17 cellular contexts compared by ENCODE assay signal in the genomic region with DNA sequence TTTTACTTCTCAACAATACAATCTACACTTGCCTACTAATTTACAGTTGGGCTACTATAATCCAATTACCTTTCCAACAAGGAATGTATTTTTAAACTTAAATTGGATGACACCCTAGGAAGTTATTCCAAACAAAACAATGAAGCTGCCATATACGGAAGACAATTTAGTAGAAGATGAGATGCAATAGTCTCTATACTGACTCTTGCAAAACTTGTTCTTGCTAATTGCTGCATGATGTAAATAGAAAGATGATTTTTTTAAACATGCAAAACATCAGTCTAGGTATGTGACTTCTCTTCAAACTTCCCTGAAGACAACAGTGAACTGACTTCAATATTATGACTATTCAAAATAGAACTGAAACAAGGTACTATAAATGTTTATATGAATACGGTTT. TPM values are rescaled to one million over a fixed set of nuclear protein-coding genes. Genes with fewer than 3 reads are reported as not detected.
DNase-seq lines count a peak whose midpoint lies in the region; ATAC-seq and TF ChIP-seq lines count a peak whose summit lies in the region.
"Had no signal": no experiment of that assay in that cellular context is flagged by ENCODE, and none has a peak within 500 bp of the region (broad histone marks: within the 10 kb centered on the region; RNA-seq: fewer than 3 reads in every experiment).

No MANE protein-coding gene starts in this region.

- no peaks in the 10 kb centered on the region for H3K36me3 Mint-ChIP-seq in MCF 10A (ENCODE audit: insufficient read depth, unreplicated experiment)
- H3K36me3 Mint-ChIP-seq in CD14-positive monocyte = no peaks in the 10 kb centered on the region
- H3K36me3 Mint-ChIP-seq in T-cell = no peaks in the 10 kb centered on the region

- no peak for TF ChIP-seq POLR2A in body of pancreas (IDR thresholded peaks at IDR 0.05)
- TF ChIP-seq POLR2A in transverse colon (IDR thresholded peaks at IDR 0.05) = no peak

- peak; percentile 49 for ATAC-seq in HG02885 (IDR thresholded peaks at IDR 0.05; ENCODE audit: poor library complexity, unreplicated experiment)
- ATAC-seq in body of pancreas = no peak
- no peak for ATAC-seq in T-cell (replicated peaks in 1 of 4)
- ATAC-seq: activated CD8-positive, alpha-beta T cell treated with anti-CD3 and anti-CD28 coated beads for 36 hours had no signal

- peak overlapping the region; percentile 23 for H3K27ac Mint-ChIP-seq in MCF 10A (ENCODE audit: low read depth, unreplicated experiment)
- no peak overlapping the region for H3K27ac Mint-ChIP-seq in CD14-positive monocyte
- peak overlapping the region in 1 of 2 donors; percentile 1 for H3K27ac Mint-ChIP-seq in T-cell

- in situ Hi-C loops in mammary epithelial cell (cut with MboI; ENCODE audit: low sequenced_read_pairs in 2 of 2) (no loop called here), transverse colon (cut with MboI; ENCODE audit: low pct_ligation_motif_present in 1 of 4, low pct_unique_long_range_greater_than_20kb in 1 of 4, low sequenced_read_pairs in 3 of 4) (no loop called here)

- H3K9ac ChIP-seq in mammary epithelial cell (ENCODE audit: insufficient read depth, low read length) = no peak overlapping the region

- H3K36me3 ChIP-seq in mammary epithelial cell (ENCODE audit: insufficient read depth, low read length) (peaks cover 2% of the 10 kb centered on the region), body of pancreas (replicated peaks in 1 of 2; ENCODE audit: insufficient read depth in 1 of 2, low read depth in 2 of 2) (no peaks in the 10 kb centered on the region), transverse colon (no peaks in the 10 kb centered on the region)
- H3K36me3 ChIP-seq: vagina had no signal

- H3K27me3 Mint-ChIP-seq in MCF 10A (ENCODE audit: insufficient read depth, unreplicated experiment) = no peaks in the 10 kb centered on the region
- H3K27me3 Mint-ChIP-seq in CD14-positive monocyte (ENCODE audit: low read depth in 3 of 3) = no peaks in the 10 kb centered on the region
- H3K27me3 Mint-ChIP-seq in T-cell = no peaks in the 10 kb centered on the region
- H3K27me3 Mint-ChIP-seq: activated CD8-positive, alpha-beta T cell treated with anti-CD3 and anti-CD28 coated beads for 36 hours had no signal

- no peak for TF ChIP-seq EP300 in transverse colon (IDR thresholded peaks at IDR 0.05; ENCODE audit: low read depth)

- H3K9me3 ChIP-seq in mammary epithelial cell (replicated peaks; ENCODE audit: insufficient read depth, low read length) (no peaks in the 10 kb centered on the region), body of pancreas (no peaks in the 10 kb centered on the region), transverse colon (no peaks in the 10 kb centered on the region)
- H3K9me3 ChIP-seq: vagina had no signal

- H4K20me1 ChIP-seq in mammary epithelial cell (ENCODE audit: insufficient read depth, low read length) = no peaks in the 10 kb centered on the region

- H3K4me1 Mint-ChIP-seq in MCF 10A (ENCODE audit: insufficient read depth, unreplicated experiment) = peaks cover 6% of the 10 kb centered on the region
- H3K4me1 Mint-ChIP-seq in CD14-positive monocyte = peaks cover 40% of the 10 kb centered on the region
- H3K4me1 Mint-ChIP-seq in T-cell = peaks cover 54 to 58% (median 56%) of the 10 kb centered on the region in 3 donors

- WGBS in mammary epithelial cell (ENCODE audit: low coverage, missing lambda C conversion rate) = 35% methylated on average over 2 of the region's 2 CpGs
- WGBS in body of pancreas, 2 donors = 19 to 37% methylated on average over 2 of the region's 2 CpGs
- WGBS in transverse colon (ENCODE audit: low coverage in 1 of 2), 2 donors = 23 to 38% methylated on average over 2 of the region's 2 CpGs

- intact Hi-C loops in MCF 10A (cut with micrococcal nuclease) = loop anchor here (5.0 kb wide), 1 partner anchor 88 kb away; a partner anchor contains a TSS
- intact Hi-C loops in mammary epithelial cell (cut with micrococcal nuclease) = no loop called here
- intact Hi-C loops in body of pancreas (cut with DNase I) = no loop called here
- intact Hi-C loops in transverse colon (cut with DNase I; ENCODE audit: low total_unique reads) = no loop called here
- intact Hi-C loops in CD14-positive monocyte (cut with micrococcal nuclease) = no loop called here

- dilution Hi-C loops in mammary epithelial cell (cut with HindIII; ENCODE audit: low sequenced_read_pairs) = no loop called here

- TF ChIP-seq CTCF in MCF 10A (IDR thresholded peaks at IDR 0.05; ENCODE audit: unreplicated experiment) (no peak), mammary epithelial cell (conservative IDR thresholded peaks at IDR 0.05 in 1 of 2, IDR thresholded peaks at IDR 0.05 in 1 of 2; ENCODE audit: extremely low read depth in 1 of 2, insufficient read depth in 1 of 2, low read depth in 1 of 2, low read length in 2 of 2) (no peak), body of pancreas (IDR thresholded peaks at IDR 0.05) (no peak), transverse colon (IDR thresholded peaks at IDR 0.05) (no peak), CD14-positive monocyte (IDR thresholded peaks at IDR 0.05) (no peak)

- H3K27ac ChIP-seq in mammary epithelial cell (ENCODE audit: insufficient read depth, low read depth, low read length) = no peak overlapping the region
- peak overlapping the region in 3 of 4 donors; percentile 81 to 89 (median 84) for H3K27ac ChIP-seq in body of pancreas
- H3K27ac ChIP-seq in transverse colon = peak overlapping the region; percentile 75 to 89 (median 84)
- H3K27ac ChIP-seq: epithelial cell of prostate, vagina had no signal

- H3K4me3 ChIP-seq in mammary epithelial cell (replicated peaks in 1 of 3; ENCODE audit: insufficient read depth in 1 of 3, low read depth in 2 of 3, low read length in 3 of 3) = no peak overlapping the region
- H3K4me3 ChIP-seq in body of pancreas = no peak overlapping the region
- peak overlapping the region in 1 of 4 donors; percentile 5 for H3K4me3 ChIP-seq in transverse colon
- H3K4me3 ChIP-seq: vagina had no signal

- CTCF ChIA-PET in MCF 10A (lab: Yijun Ruan, JAX) = interaction anchor here (1.0 kb wide), 1 partner anchor 243 kb away, joined by 3 read pairs; no protein-coding TSS in a partner anchor
- CTCF ChIA-PET in mammary epithelial cell (lab: Charles Lee; ENCODE audit: low non-redundant PET) = no interaction called here
- CTCF ChIA-PET in T-cell (lab: Charles Lee) = interaction anchor here in 1 of 2 donors (1.3 kb wide), 1 partner anchor 9 kb away, joined by 3 read pairs; no protein-coding TSS in a partner anchor

- H3K79me2 ChIP-seq in mammary epithelial cell (ENCODE audit: insufficient read depth, low read length) = peaks cover 79% of the 10 kb centered on the region

- no peak for DNase-seq in MCF 10A (ENCODE audit: unreplicated experiment)
- no peak for DNase-seq in mammary epithelial cell
- DNase-seq in body of pancreas = no peak
- DNase-seq in transverse colon = no peak
- no peak for DNase-seq in CD14-positive monocyte (ENCODE audit: low spot score)
- no peak for DNase-seq in T-cell
- DNase-seq in effector CD4-positive, alpha-beta T cell = no peak
- DNase-seq: activated CD8-positive, alpha-beta T cell treated with anti-CD3 and anti-CD28 coated beads for 36 hours; AML-193; amygdala; GOT3; kidney glomerular epithelial cell; NCI-H446; nucleus accumbens had no signal

- no peaks in the 10 kb centered on the region for H3K27me3 ChIP-seq in mammary epithelial cell (ENCODE audit: insufficient read depth, low read length)
- H3K27me3 ChIP-seq in body of pancreas = no peaks in the 10 kb centered on the region
- no peaks in the 10 kb centered on the region for H3K27me3 ChIP-seq in transverse colon
- H3K27me3 ChIP-seq: vagina had no signal

- POLR2A ChIA-PET in MCF 10A (lab: Yijun Ruan, JAX) (interaction anchor here (1.0 to 7.7 kb wide), 5 partner anchors 9 to 154 kb away, joined by 3 to 115 read pairs (median 3); a partner anchor contains a TSS), T-cell (lab: Charles Lee) (no interaction called here)

- H3K9me3 Mint-ChIP-seq in MCF 10A (ENCODE audit: unreplicated experiment) = no peaks in the 10 kb centered on the region
- no peaks in the 10 kb centered on the region for H3K9me3 Mint-ChIP-seq in CD14-positive monocyte
- H3K9me3 Mint-ChIP-seq in T-cell = no peaks in the 10 kb centered on the region
- H3K9me3 Mint-ChIP-seq: activated CD8-positive, alpha-beta T cell treated with anti-CD3 and anti-CD28 coated beads for 36 hours had no signal

- H3K4me1 ChIP-seq in mammary epithelial cell (ENCODE audit: insufficient read depth, low read length) (no peaks in the 10 kb centered on the region), body of pancreas (peaks cover 64% of the 10 kb centered on the region), transverse colon (peaks cover 14 to 93% (median 46%) of the 10 kb centered on the region in 4 donors)

- no peak overlapping the region for H3K4me2 ChIP-seq in mammary epithelial cell (ENCODE audit: insufficient read depth, low read depth, low read length)

- no peak overlapping the region for H2AFZ ChIP-seq in mammary epithelial cell (ENCODE audit: low read depth, low read length)

- no peak overlapping the region for H3K4me3 Mint-ChIP-seq in MCF 10A (ENCODE audit: unreplicated experiment)
- H3K4me3 Mint-ChIP-seq in CD14-positive monocyte = no peak overlapping the region
- no peak overlapping the region for H3K4me3 Mint-ChIP-seq in T-cell
- H3K4me3 Mint-ChIP-seq: activated CD8-positive, alpha-beta T cell treated with anti-CD3 and anti-CD28 coated beads for 36 hours had no signal

- BruUV-seq in MCF 10A (replicated peaks; lab: Mats Ljungman, UMichigan) (no TSS peak), mammary epithelial cell (replicated peaks; lab: Mats Ljungman, UMichigan) (no TSS peak)

RNA-seq across cellular contexts. Expression of a gene that starts 17.6 kb away (rescaled TPM):
- total RNA-seq in MCF 10A (2022) (35.4 and 49.5 TPM in 2 replicates), mammary epithelial cell (10 to 100 TPM; 28.3 to 29.3 TPM), body of pancreas (10 to 100 TPM; 20.4 to 26.5 TPM), transverse colon (100 to 1,000 TPM in 1 of 4 donors, 10 to 100 TPM in 2, 1 to 10 TPM in 1; 9.0 to 115 (median 55.7) TPM), T-cell (10 to 100 TPM; 31.1 to 41.1 (median 38.0) TPM)
- polyA plus RNA-seq in mammary epithelial cell (13.7 TPM), CD14-positive monocyte (10 to 100 TPM; 29.5 to 37.7 TPM)
- 6.6 TPM for polyA minus RNA-seq in mammary epithelial cell
